ENCODE assay signal across 1 cellular context in the genomic region with DNA sequence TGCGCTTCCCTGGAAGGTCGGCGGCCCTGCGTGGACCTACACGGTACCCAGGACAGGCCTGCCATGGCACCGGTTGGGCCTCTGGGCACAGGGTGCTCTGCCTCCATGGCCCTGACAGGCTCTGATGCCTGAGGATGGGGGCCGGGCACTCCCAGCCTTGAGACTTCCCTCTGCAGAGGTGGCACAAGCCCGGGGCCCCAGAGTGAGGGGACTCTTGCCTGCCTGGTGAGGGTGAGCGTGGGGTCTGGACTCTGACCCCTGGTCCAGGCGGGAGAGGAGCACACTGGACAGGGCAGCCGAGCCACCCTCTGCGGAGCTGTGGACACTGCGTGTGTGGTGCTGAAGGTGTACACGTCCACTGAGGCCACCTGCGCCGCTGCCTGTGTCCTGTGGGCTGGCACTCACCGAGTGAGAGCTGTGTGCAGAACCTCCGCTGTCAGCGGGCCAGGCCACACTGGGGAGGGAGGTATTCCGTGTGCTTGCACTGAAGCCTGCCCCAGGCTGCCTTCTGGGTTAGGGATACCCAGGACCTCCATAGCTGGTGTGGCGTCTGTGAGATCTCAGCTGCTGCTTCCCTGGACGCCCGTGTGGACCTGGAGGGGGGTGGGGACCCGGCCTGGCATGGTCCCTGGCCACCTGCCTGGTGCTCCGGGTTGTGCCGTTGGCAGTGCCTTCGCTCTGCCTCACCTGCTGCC.
TF ChIP-seq lines count a peak whose summit lies in the region.

No MANE protein-coding gene starts in this region.

TF ChIP-seq in K562, 482 proteins besides CTCF, POLR2A, EP300 and RAD21:
- TF ChIP-seq FOXK1 (CRISPR knock-in tag; IDR thresholded peaks at IDR 0.05; ENCODE audit: borderline replicate concordance), result no peak
- TF ChIP-seq SLC30A9 (CRISPR knock-in tag; IDR thresholded peaks at IDR 0.05), result no peak
- 0 out of 2 replicates have a peak, but pooled peaks have one; percentile 0 for TF ChIP-seq RBM14 (IDR thresholded peaks at IDR 0.05; ENCODE audit: borderline replicate concordance, insufficient read depth, low read depth, low read length)
- no peak for TF ChIP-seq SETDB1 (IDR thresholded peaks at IDR 0.05; ENCODE audit: low read length)
- no peak for TF ChIP-seq MIER1 (IDR thresholded peaks at IDR 0.05; ENCODE audit: low read depth)
- no peak for TF ChIP-seq ZBTB1 (CRISPR knock-in tag; IDR thresholded peaks at IDR 0.05; ENCODE audit: borderline replicate concordance, low read depth)
- TF ChIP-seq ZNF561 (CRISPR knock-in tag; conservative IDR thresholded peaks at IDR 0.05), result no peak
- no peak for TF ChIP-seq ZNF224 (CRISPR knock-in tag; IDR thresholded peaks at IDR 0.05)
